Comparison of ENCODE assay signal across 18 cellular contexts in the genomic region with DNA sequence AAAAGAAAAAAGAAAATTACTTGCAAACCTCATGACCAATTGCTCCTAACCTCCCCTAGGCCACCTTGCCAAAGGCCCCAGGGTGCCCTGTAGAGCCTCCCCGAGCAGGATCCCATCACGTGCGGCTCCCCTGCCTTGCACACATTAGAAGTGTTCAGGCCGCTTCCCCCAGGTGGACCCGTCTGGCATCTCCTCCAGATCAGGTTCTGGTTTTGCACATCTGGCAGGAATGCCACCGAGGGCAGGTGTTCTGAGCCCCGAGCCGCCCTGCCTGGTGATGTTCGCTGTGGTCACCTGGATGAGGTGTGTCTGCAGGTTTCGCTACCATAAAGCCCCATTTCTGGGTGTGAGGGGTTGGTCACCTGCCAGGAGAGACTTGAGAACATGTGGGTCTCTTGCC. TPM values are rescaled to one million over a fixed set of nuclear protein-coding genes. Genes with fewer than 3 reads are reported as not detected.
A peak's percentile ranks its signal among the peaks of the same experiment; 100 is the strongest.
DNase-seq lines count a peak whose midpoint lies in the region; ATAC-seq and TF ChIP-seq lines count a peak whose summit lies in the region.
"Had no signal": no experiment of that assay in that cellular context is flagged by ENCODE, and none has a peak within 500 bp of the region (broad histone marks: within the 10 kb centered on the region; RNA-seq: fewer than 3 reads in every experiment).

No MANE protein-coding gene starts in this region.

- H3K79me2 ChIP-seq in trophoblast cell (ENCODE audit: control insufficient read depth, insufficient read depth, low read length, poor library complexity): no peaks in the 10 kb centered on the region

- no peaks in the 10 kb centered on the region for H3K9me3 ChIP-seq in HEK293 (ENCODE audit: control insufficient read depth, insufficient read depth, low read depth, low read length)
- H3K9me3 ChIP-seq in neuronal stem cell (replicated peaks in 1 of 2; ENCODE audit: control insufficient read depth in 2 of 2, insufficient read depth in 1 of 2, low read depth in 1 of 2, low read length in 2 of 2): no peaks in the 10 kb centered on the region
- H3K9me3 ChIP-seq in trophoblast cell (ENCODE audit: insufficient read depth, low read depth, low read length): no peaks in the 10 kb centered on the region
- H3K9me3 ChIP-seq: A549; BLaER1 treated with 17β-estradiol and CSF1 and Interleukin-3, amounts not matched to agents 10 nM and 100 nM; Caco-2 had no signal

- no peaks in the 10 kb centered on the region for H3K27me3 ChIP-seq in neuronal stem cell (ENCODE audit: control insufficient read depth in 3 of 3, insufficient read depth in 3 of 3, low read depth in 1 of 3, low read length in 3 of 3)
- H3K27me3 ChIP-seq in trophoblast cell (ENCODE audit: insufficient read depth, low read length): no peaks in the 10 kb centered on the region

- POLR2A ChIA-PET in HEK293 (lab: Yijun Ruan, JAX): no interaction called here

- no peak for ATAC-seq in HG02870 (IDR thresholded peaks at IDR 0.05; ENCODE audit: unreplicated experiment)
- ATAC-seq: A549; CD8-positive, alpha-beta T cell had no signal

- H4K91ac ChIP-seq in neuronal stem cell (ENCODE audit: low read depth, low read length, poor library complexity) (no peak overlapping the region), trophoblast cell (ENCODE audit: low read depth, low read length) (no peak overlapping the region)

- H3K4ac ChIP-seq in neuronal stem cell (ENCODE audit: low read length) (peak overlapping the region; percentile 37), trophoblast cell (ENCODE audit: low read depth, low read length) (no peak overlapping the region)

- peak overlapping the region; percentile 38 for H3K14ac ChIP-seq in neuronal stem cell (ENCODE audit: low read length)
- H3K14ac ChIP-seq in trophoblast cell (ENCODE audit: low read length): no peak overlapping the region

- WGBS in neuronal stem cell (ENCODE audit: extremely low coverage in 2 of 2, insufficient read length in 2 of 2, insufficient replicate concordance in 1 of 2), 2 donors: no CpG with 5 or more reads among the region's 10 CpGs
- no CpG with 5 or more reads among the region's 10 CpGs for WGBS in trophoblast cell (ENCODE audit: extremely low coverage, insufficient coverage, insufficient read length)

- H3K9ac ChIP-seq in neuronal stem cell (ENCODE audit: low read depth, low read length, poor library complexity) (no peak overlapping the region), trophoblast cell (ENCODE audit: low read length) (no peak overlapping the region)
- H3K9ac ChIP-seq: BLaER1 treated with 17β-estradiol and CSF1 and Interleukin-3, amounts not matched to agents 10 nM and 100 nM had no signal

- H3K79me1 ChIP-seq in neuronal stem cell (ENCODE audit: low read depth, low read length): no peaks in the 10 kb centered on the region
- H3K79me1 ChIP-seq in trophoblast cell (ENCODE audit: low read length): no peaks in the 10 kb centered on the region

- H3K4me2 ChIP-seq in neuronal stem cell (ENCODE audit: insufficient read depth, low read length, poor library complexity, severe bottlenecking): no peak overlapping the region
- H3K4me2 ChIP-seq in trophoblast cell (ENCODE audit: low read length): no peak overlapping the region
- H3K4me2 ChIP-seq: A549; BLaER1 treated with 17β-estradiol and CSF1 and Interleukin-3, amounts not matched to agents 10 nM and 100 nM had no signal

- H2AK5ac ChIP-seq in neuronal stem cell (ENCODE audit: low read depth, low read length) (no peak overlapping the region), trophoblast cell (ENCODE audit: low read length) (no peak overlapping the region)

- peak overlapping the region; percentile 24 for H2BK5ac ChIP-seq in neuronal stem cell (ENCODE audit: low read length)
- H2BK5ac ChIP-seq in trophoblast cell (ENCODE audit: low read depth, low read length, poor library complexity): no peak overlapping the region

- CTCF ChIA-PET in HEK293 (lab: Yijun Ruan, JAX): interaction anchor here (0.7 kb wide), 1 partner anchor 13 kb away, joined by 5 read pairs; no protein-coding TSS in a partner anchor

- no peak overlapping the region for H3K4me3 ChIP-seq in HEK293 (ENCODE audit: low read depth, low read length)
- no peak overlapping the region for H3K4me3 ChIP-seq in neuronal stem cell (ENCODE audit: low read length in 2 of 2)
- H3K4me3 ChIP-seq in trophoblast cell (ENCODE audit: low read depth, low read length): no peak overlapping the region
- H3K4me3 ChIP-seq: A549; BLaER1 treated with 17β-estradiol and CSF1 and Interleukin-3, amounts not matched to agents 10 nM and 100 nM had no signal

- DNase-seq in DMS79 (lab: John Stamatoyannopoulos, UW): peak; percentile 17
- DNase-seq in RPMI8226: peak; percentile 93
- DNase-seq in neuronal stem cell (ENCODE audit: low spot score): no peak
- DNase-seq in iPS-NIHi7 (ENCODE audit: extremely low spot score): no peak
- no peak for DNase-seq in NCI-H345 treated with DMSO at 0.1 percent for 48 hours (lab: John Stamatoyannopoulos, UW; ENCODE audit: unreplicated experiment)
- no peak for DNase-seq in trophoblast cell
- DNase-seq: AML-193; Calu3; CD4-positive, alpha-beta T cell; CD8-positive, alpha-beta T cell; GF-D8 had no signal

- H2BK120ac ChIP-seq in neuronal stem cell (ENCODE audit: low read depth, low read length) (no peak overlapping the region), trophoblast cell (ENCODE audit: insufficient read depth, low read length, poor library complexity) (no peak overlapping the region)

- H4K8ac ChIP-seq in neuronal stem cell (ENCODE audit: low read depth, low read length): no peak overlapping the region
- no peak overlapping the region for H4K8ac ChIP-seq in trophoblast cell (ENCODE audit: low read depth, low read length)

- H3K4me1 ChIP-seq in HEK293 (ENCODE audit: control insufficient read depth, insufficient read depth, low read length) (no peaks in the 10 kb centered on the region), neuronal stem cell (ENCODE audit: control insufficient read depth in 2 of 2, insufficient read depth in 1 of 2, low read depth in 1 of 2, low read length in 2 of 2) (no peaks in the 10 kb centered on the region), trophoblast cell (ENCODE audit: control insufficient read depth in 1 of 2, insufficient read depth in 2 of 2, low read length in 2 of 2) (no peaks in the 10 kb centered on the region)
- H3K4me1 ChIP-seq: Caco-2 had no signal

- H2AFZ ChIP-seq in neuronal stem cell (ENCODE audit: low read length) (no peak overlapping the region), trophoblast cell (ENCODE audit: insufficient read depth, low read length, poor library complexity) (no peak overlapping the region)

- peak overlapping the region; percentile 71 for H3K18ac ChIP-seq in neuronal stem cell (ENCODE audit: low read length)
- H3K18ac ChIP-seq in trophoblast cell (ENCODE audit: low read length): no peak overlapping the region

- peak overlapping the region; percentile 58 for H2BK15ac ChIP-seq in neuronal stem cell (ENCODE audit: low read length)

- no peak overlapping the region for H4K12ac ChIP-seq in trophoblast cell (ENCODE audit: low read depth, low read length)

- H3K23ac ChIP-seq in neuronal stem cell (ENCODE audit: low read depth, low read length, poor library complexity) (no peak overlapping the region), trophoblast cell (ENCODE audit: low read length) (no peak overlapping the region)

- H3K27ac ChIP-seq in HEK293 (ENCODE audit: extremely low read depth, low read depth, low read length): no peak overlapping the region
- no peak overlapping the region for H3K27ac ChIP-seq in neuronal stem cell (replicated peaks; ENCODE audit: low read length)
- H3K27ac ChIP-seq in trophoblast cell (ENCODE audit: low read depth, low read length): no peak overlapping the region
- H3K27ac ChIP-seq: 22Rv1; A549; BLaER1 treated with 17β-estradiol and CSF1 and Interleukin-3, amounts not matched to agents 10 nM and 100 nM; C4-2B had no signal

- TF ChIP-seq CTCF in HEK293 (tag by site-specific recombination; IDR thresholded peaks at IDR 0.05): no peak

- H3K36me3 ChIP-seq in HEK293 (ENCODE audit: control insufficient read depth in 2 of 2, insufficient read depth in 1 of 2, low read length in 2 of 2) (peaks cover 0 to 3% of the 10 kb centered on the region in 2 experiments; a peak in 1 of 3 replicates), neuronal stem cell (replicated peaks in 1 of 2; ENCODE audit: control insufficient read depth in 2 of 2, insufficient read depth in 2 of 2, low read length in 2 of 2) (peaks cover 0 to 38% of the 10 kb centered on the region in 2 donors), trophoblast cell (ENCODE audit: control insufficient read depth in 1 of 2, insufficient read depth in 2 of 2, low read length in 2 of 2) (peaks cover 4 to 6% of the 10 kb centered on the region in 2 experiments)

- H2BK12ac ChIP-seq in neuronal stem cell (ENCODE audit: low read length) (peak overlapping the region; percentile 73), trophoblast cell (ENCODE audit: low read length) (no peak overlapping the region)

TF ChIP-seq in HEK293, 187 proteins besides CTCF, POLR2A, EP300 and RAD21:
- TF ChIP-seq ZNF585B (tag by site-specific recombination; IDR thresholded peaks at IDR 0.05): no peak
- 0 out of 2 replicates have a peak, but pooled peaks have one; percentile 25 for TF ChIP-seq ZNF600 (tag by site-specific recombination; IDR thresholded peaks at IDR 0.05)
- TF ChIP-seq ZNF23 (tag by site-specific recombination; IDR thresholded peaks at IDR 0.05; ENCODE audit: borderline replicate concordance): no peak

RNA-seq across cellular contexts. Expression of a gene that starts 19.3 kb away (rescaled TPM):
- 4.2 TPM for polyA plus RNA-seq in neuronal stem cell (2013, experiment 1 of 2)
- polyA plus RNA-seq in neuronal stem cell (2013, experiment 2 of 2): 3.8 TPM
- polyA plus RNA-seq in trophoblast cell (2013): 12.7 and 12.8 TPM in 2 replicates

RNA-seq across cellular contexts. Expression of a gene that starts 47.0 kb away (rescaled TPM):
- polyA plus RNA-seq in neuronal stem cell (2013, experiment 1 of 2): 21.6 TPM
- 22.4 TPM for polyA plus RNA-seq in neuronal stem cell (2013, experiment 2 of 2)
- 74.0 and 74.9 TPM in 2 replicates for polyA plus RNA-seq in trophoblast cell (2013)

Comparison
In these comparisons a context has a peak if more than half of its experiments do, and no peak if none do; other contexts are left out.
1. DNase-seq: peak in DMS79 (single experiment) and RPMI8226 (single experiment); none in neuronal stem cell (single experiment), iPS-NIHi7 (single experiment), NCI-H345 treated with DMSO at 0.1 percent for 48 hours (single experiment) and trophoblast cell (0 of 2).